1 cellular context compared by ENCODE assay signal in the genomic region with DNA sequence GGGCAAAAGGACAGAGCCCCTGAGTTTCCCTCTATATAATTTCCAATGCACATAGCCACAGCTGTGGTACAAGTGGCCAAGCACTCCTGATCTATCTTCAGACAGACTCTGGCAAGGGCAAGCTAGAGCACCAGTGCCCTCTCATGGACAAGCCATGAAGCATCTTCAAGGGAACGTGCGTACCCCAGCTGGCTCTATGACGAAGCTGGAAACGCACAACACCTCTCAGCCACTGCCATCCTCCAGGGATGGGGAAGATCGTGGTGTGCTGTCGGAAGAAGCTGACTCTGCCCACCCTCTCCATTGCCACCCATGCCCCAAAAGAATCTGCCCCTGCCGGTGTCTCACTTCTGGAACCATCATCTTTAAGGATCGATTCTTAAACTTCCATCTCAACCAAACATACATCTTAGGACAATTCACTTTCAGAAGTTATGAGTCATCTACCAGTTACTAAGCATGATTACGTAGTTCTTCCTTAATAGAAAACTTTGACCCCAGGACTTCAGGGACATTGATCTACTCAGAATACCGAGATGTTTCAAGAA.
TF ChIP-seq lines count a peak whose summit lies in the region.

No MANE protein-coding gene starts in this region.

TF ChIP-seq in HEK293, 187 proteins besides CTCF, POLR2A, EP300 and RAD21 (continued from another document):
- TF ChIP-seq, protein P1, sequence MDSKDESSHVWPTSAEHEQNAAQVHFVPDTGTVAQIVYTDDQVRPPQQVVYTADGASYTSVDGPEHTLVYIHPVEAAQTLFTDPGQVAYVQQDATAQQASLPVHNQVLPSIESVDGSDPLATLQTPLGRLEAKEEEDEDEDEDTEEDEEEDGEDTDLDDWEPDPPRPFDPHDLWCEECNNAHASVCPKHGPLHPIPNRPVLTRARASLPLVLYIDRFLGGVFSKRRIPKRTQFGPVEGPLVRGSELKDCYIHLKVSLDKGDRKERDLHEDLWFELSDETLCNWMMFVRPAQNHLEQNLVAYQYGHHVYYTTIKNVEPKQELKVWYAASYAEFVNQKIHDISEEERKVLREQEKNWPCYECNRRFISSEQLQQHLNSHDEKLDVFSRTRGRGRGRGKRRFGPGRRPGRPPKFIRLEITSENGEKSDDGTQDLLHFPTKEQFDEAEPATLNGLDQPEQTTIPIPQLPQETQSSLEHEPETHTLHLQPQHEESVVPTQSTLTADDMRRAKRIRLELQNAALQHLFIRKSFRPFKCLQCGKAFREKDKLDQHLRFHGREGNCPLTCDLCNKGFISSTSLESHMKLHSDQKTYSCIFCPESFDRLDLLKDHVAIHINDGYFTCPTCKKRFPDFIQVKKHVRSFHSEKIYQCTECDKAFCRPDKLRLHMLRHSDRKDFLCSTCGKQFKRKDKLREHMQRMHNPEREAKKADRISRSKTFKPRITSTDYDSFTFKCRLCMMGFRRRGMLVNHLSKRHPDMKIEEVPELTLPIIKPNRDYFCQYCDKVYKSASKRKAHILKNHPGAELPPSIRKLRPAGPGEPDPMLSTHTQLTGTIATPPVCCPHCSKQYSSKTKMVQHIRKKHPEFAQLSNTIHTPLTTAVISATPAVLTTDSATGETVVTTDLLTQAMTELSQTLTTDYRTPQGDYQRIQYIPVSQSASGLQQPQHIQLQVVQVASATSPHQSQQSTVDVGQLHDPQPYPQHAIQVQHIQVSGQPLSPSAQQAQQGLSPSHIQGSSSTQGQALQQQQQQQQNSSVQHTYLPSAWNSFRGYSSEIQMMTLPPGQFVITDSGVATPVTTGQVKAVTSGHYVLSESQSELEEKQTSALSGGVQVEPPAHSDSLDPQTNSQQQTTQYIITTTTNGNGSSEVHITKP (tag by site-specific recombination; IDR thresholded peaks at IDR 0.05) = peak; percentile 72
- TF ChIP-seq GLIS1 (tag by site-specific recombination; IDR thresholded peaks at IDR 0.05) = no peak
- peak; percentile 37; the same call in 1 of the 2 replicates for TF ChIP-seq ZNF501 (tag by site-specific recombination; IDR thresholded peaks at IDR 0.05)
- TF ChIP-seq ZBTB48 (tag by site-specific recombination; IDR thresholded peaks at IDR 0.05) = peak; percentile 87; the same call in 1 of the 2 replicates
- peak; percentile 65; the same call in 1 of the 2 replicates for TF ChIP-seq ZXDB (tag by site-specific recombination; IDR thresholded peaks at IDR 0.05)
- TF ChIP-seq ZNF660 (tag by site-specific recombination; IDR thresholded peaks at IDR 0.05) = peak; percentile 71; the same call in 1 of the 2 replicates
- TF ChIP-seq, protein P2, sequence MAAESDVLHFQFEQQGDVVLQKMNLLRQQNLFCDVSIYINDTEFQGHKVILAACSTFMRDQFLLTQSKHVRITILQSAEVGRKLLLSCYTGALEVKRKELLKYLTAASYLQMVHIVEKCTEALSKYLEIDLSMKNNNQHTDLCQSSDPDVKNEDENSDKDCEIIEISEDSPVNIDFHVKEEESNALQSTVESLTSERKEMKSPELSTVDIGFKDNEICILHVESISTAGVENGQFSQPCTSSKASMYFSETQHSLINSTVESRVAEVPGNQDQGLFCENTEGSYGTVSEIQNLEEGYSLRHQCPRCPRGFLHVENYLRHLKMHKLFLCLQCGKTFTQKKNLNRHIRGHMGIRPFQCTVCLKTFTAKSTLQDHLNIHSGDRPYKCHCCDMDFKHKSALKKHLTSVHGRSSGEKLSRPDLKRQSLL (tag by site-specific recombination; IDR thresholded peaks at IDR 0.05) = peak; percentile 75
- no peak for TF ChIP-seq ZNF548 (tag by site-specific recombination; IDR thresholded peaks at IDR 0.05)
- peak; percentile 52 for TF ChIP-seq ZNF366 (tag by site-specific recombination; conservative IDR thresholded peaks at IDR 0.05)
- TF ChIP-seq, protein P3, sequence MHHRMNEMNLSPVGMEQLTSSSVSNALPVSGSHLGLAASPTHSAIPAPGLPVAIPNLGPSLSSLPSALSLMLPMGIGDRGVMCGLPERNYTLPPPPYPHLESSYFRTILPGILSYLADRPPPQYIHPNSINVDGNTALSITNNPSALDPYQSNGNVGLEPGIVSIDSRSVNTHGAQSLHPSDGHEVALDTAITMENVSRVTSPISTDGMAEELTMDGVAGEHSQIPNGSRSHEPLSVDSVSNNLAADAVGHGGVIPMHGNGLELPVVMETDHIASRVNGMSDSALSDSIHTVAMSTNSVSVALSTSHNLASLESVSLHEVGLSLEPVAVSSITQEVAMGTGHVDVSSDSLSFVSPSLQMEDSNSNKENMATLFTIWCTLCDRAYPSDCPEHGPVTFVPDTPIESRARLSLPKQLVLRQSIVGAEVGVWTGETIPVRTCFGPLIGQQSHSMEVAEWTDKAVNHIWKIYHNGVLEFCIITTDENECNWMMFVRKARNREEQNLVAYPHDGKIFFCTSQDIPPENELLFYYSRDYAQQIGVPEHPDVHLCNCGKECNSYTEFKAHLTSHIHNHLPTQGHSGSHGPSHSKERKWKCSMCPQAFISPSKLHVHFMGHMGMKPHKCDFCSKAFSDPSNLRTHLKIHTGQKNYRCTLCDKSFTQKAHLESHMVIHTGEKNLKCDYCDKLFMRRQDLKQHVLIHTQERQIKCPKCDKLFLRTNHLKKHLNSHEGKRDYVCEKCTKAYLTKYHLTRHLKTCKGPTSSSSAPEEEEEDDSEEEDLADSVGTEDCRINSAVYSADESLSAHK (tag by site-specific recombination; IDR thresholded peaks at IDR 0.05) = 0 out of 2 replicates have a peak, but pooled peaks have one; percentile 29
- peak; percentile 82 for TF ChIP-seq ZBTB21 (tag by site-specific recombination; IDR thresholded peaks at IDR 0.05)
- TF ChIP-seq ZEB2 (tag by site-specific recombination; IDR thresholded peaks at IDR 0.05) = peak; percentile 72
- TF ChIP-seq ZNF530 (tag by site-specific recombination; IDR thresholded peaks at IDR 0.05; ENCODE audit: low read depth) = no peak
- peak; percentile 98 for TF ChIP-seq ZNF654 (tag by site-specific recombination; IDR thresholded peaks at IDR 0.05; ENCODE audit: low read depth)
- TF ChIP-seq, protein P4, sequence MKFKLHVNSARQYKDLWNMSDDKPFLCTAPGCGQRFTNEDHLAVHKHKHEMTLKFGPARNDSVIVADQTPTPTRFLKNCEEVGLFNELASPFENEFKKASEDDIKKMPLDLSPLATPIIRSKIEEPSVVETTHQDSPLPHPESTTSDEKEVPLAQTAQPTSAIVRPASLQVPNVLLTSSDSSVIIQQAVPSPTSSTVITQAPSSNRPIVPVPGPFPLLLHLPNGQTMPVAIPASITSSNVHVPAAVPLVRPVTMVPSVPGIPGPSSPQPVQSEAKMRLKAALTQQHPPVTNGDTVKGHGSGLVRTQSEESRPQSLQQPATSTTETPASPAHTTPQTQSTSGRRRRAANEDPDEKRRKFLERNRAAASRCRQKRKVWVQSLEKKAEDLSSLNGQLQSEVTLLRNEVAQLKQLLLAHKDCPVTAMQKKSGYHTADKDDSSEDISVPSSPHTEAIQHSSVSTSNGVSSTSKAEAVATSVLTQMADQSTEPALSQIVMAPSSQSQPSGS (tag by site-specific recombination; IDR thresholded peaks at IDR 0.05; ENCODE audit: low read depth) = peak; percentile 64; the same call in 1 of the 2 replicates
- TF ChIP-seq ZNF629 (tag by site-specific recombination; IDR thresholded peaks at IDR 0.05) = peak; percentile 95
- TF ChIP-seq ZNF391 (tag by site-specific recombination; IDR thresholded peaks at IDR 0.05; ENCODE audit: borderline replicate concordance, low read depth) = 0 out of 2 replicates have a peak, but pooled peaks have one; percentile 38
- TF ChIP-seq, protein P5, sequence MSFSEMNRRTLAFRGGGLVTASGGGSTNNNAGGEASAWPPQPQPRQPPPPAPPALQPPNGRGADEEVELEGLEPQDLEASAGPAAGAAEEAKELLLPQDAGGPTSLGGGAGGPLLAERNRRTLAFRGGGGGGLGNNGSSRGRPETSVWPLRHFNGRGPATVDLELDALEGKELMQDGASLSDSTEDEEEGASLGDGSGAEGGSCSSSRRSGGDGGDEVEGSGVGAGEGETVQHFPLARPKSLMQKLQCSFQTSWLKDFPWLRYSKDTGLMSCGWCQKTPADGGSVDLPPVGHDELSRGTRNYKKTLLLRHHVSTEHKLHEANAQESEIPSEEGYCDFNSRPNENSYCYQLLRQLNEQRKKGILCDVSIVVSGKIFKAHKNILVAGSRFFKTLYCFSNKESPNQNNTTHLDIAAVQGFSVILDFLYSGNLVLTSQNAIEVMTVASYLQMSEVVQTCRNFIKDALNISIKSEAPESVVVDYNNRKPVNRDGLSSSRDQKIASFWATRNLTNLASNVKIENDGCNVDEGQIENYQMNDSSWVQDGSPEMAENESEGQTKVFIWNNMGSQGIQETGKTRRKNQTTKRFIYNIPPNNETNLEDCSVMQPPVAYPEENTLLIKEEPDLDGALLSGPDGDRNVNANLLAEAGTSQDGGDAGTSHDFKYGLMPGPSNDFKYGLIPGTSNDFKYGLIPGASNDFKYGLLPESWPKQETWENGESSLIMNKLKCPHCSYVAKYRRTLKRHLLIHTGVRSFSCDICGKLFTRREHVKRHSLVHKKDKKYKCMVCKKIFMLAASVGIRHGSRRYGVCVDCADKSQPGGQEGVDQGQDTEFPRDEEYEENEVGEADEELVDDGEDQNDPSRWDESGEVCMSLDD (tag by site-specific recombination; IDR thresholded peaks at IDR 0.05) = peak; percentile 80; the same call in 1 of the 2 replicates
- TF ChIP-seq ZNF184 (tag by site-specific recombination; IDR thresholded peaks at IDR 0.05) = 0 out of 2 replicates have a peak, but pooled peaks have one; percentile 39
- TF ChIP-seq ZNF394 (tag by site-specific recombination; IDR thresholded peaks at IDR 0.05; ENCODE audit: borderline replicate concordance) = peak; percentile 44; the same call in 1 of the 2 replicates
- peak; percentile 78 for TF ChIP-seq ZNF664 (tag by site-specific recombination; IDR thresholded peaks at IDR 0.05)
- no peak for TF ChIP-seq ZSCAN23 (tag by site-specific recombination; IDR thresholded peaks at IDR 0.05)
- no peak for TF ChIP-seq ZNF155 (tag by site-specific recombination; IDR thresholded peaks at IDR 0.05)
- no peak for TF ChIP-seq ZNF175 (tag by site-specific recombination; IDR thresholded peaks at IDR 0.05)
- 0 out of 2 replicates have a peak, but pooled peaks have one; percentile 18 for TF ChIP-seq ZNF843 (tag by site-specific recombination; IDR thresholded peaks at IDR 0.05)
- TF ChIP-seq SCRT2 (tag by site-specific recombination; IDR thresholded peaks at IDR 0.05) = peak; percentile 85
- 0 out of 2 replicates have a peak, but pooled peaks have one; percentile 26 for TF ChIP-seq SP7 (tag by site-specific recombination; IDR thresholded peaks at IDR 0.05)
- TF ChIP-seq ZNF600 (tag by site-specific recombination; IDR thresholded peaks at IDR 0.05) = peak; percentile 81
- no peak for TF ChIP-seq OVOL3 (tag by site-specific recombination; IDR thresholded peaks at IDR 0.05)
- TF ChIP-seq PRDM1 (tag by site-specific recombination; IDR thresholded peaks at IDR 0.05) = peak; percentile 33; the same call in 1 of the 2 replicates
- TF ChIP-seq, protein P6, sequence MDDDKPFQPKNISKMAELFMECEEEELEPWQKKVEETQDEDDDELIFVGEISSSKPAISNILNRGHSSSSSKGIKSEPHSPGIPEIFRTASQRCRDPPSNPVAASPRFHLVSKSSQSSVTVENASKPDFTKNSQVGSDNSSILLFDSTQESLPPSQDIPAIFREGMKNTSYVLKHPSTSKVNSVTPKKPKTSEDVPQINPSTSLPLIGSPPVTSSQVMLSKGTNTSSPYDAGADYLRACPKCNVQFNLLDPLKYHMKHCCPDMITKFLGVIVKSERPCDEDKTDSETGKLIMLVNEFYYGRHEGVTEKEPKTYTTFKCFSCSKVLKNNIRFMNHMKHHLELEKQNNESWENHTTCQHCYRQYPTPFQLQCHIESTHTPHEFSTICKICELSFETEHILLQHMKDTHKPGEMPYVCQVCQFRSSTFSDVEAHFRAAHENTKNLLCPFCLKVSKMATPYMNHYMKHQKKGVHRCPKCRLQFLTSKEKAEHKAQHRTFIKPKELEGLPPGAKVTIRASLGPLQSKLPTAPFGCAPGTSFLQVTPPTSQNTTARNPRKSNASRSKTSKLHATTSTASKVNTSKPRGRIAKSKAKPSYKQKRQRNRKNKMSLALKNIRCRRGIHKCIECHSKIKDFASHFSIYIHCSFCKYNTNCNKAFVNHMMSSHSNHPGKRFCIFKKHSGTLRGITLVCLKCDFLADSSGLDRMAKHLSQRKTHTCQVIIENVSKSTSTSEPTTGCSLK (tag by site-specific recombination; IDR thresholded peaks at IDR 0.05) = no peak
- TF ChIP-seq ZNF791 (tag by site-specific recombination; IDR thresholded peaks at IDR 0.05) = 0 out of 2 replicates have a peak, but pooled peaks have one; percentile 3
- TF ChIP-seq ZNF521 (tag by site-specific recombination; IDR thresholded peaks at IDR 0.05) = no peak
- TF ChIP-seq ZBTB17 (tag by site-specific recombination; IDR thresholded peaks at IDR 0.05) = peak; percentile 72
- 0 out of 2 replicates have a peak, but pooled peaks have one; percentile 28 for TF ChIP-seq ZNF24 (tag by site-specific recombination; IDR thresholded peaks at IDR 0.05)
- TF ChIP-seq ZNF324 (tag by site-specific recombination; IDR thresholded peaks at IDR 0.05) = 0 out of 2 replicates have a peak, but pooled peaks have one; percentile 29
- TF ChIP-seq SP3 (tag by site-specific recombination; IDR thresholded peaks at IDR 0.05) = peak; percentile 18; the same call in 1 of the 2 replicates
